Comparison of ENCODE assay signal across 24 cellular contexts in the genomic region with DNA sequence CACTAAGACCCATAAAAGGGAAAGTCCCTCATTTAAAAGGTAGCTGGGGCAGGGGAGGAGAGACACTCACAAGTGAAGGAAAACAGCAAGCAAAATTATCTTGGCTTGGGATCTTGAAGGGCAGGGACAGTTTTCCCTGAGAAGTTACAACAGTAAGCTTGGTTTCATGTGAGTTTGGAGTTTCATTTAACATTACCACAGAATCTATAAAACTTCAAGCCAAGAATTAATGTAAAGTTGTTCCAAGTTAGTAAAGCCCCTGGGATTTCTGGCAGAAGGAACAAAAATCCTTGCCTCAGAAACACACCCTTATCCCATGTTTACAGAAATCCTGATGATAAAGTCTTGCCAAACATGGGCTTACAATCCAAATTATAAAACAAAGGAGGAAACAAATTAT. TPM values are rescaled to one million over a fixed set of nuclear protein-coding genes. Genes with fewer than 3 reads are reported as not detected.
DNase-seq lines count a peak whose midpoint lies in the region; ATAC-seq and TF ChIP-seq lines count a peak whose summit lies in the region.
"Had no signal": no experiment of that assay in that cellular context is flagged by ENCODE, and none has a peak within 500 bp of the region (broad histone marks: within the 10 kb centered on the region; RNA-seq: fewer than 3 reads in every experiment).

No MANE protein-coding gene starts in this region.

- H3K36me3 ChIP-seq in mucosa of descending colon (ENCODE audit: low read depth): no peaks in the 10 kb centered on the region
- H3K36me3 ChIP-seq: HAP-1 had no signal

- peak; percentile 22 for DNase-seq in LoVo (ENCODE audit: low spot score)
- DNase-seq in fibroblast of gingiva (ENCODE audit: low read depth): peak; percentile 60
- DNase-seq in mucosa of descending colon: no peak
- DNase-seq in UCSD-AML1 (lab: John Stamatoyannopoulos, UW; ENCODE audit: unreplicated experiment): no peak
- DNase-seq in occipital lobe (lab: John Stamatoyannopoulos, UW): no peak
- DNase-seq: C1 segment of cervical spinal cord; CD4-positive, alpha-beta memory T cell; COR-L47; GOT3; HFFc6; KBM-7; MM.1S; NCI-H1417; NCI-H1694; NCI-H2029 treated with DMSO at 0.1 percent for 48 hours; NCI-H446 treated with DMSO at 0.1 percent for 48 hours; NCI-H526 treated with DMSO at 0.1 percent for 48 hours; SIG-M5 had no signal

- peaks cover 7% of the 10 kb centered on the region for H3K9me3 ChIP-seq in mucosa of descending colon

- TF ChIP-seq CTCF in 22Rv1 (IDR thresholded peaks at IDR 0.05): no peak
- no peak for TF ChIP-seq CTCF in mucosa of descending colon (IDR thresholded peaks at IDR 0.05)

- peak overlapping the region; percentile 11 for H3K27ac ChIP-seq in 22Rv1
- H3K27ac ChIP-seq: RWPE1, SK-N-MC had no signal

- intact Hi-C loops in mucosa of descending colon (cut with DNase I, micrococcal nuclease): no loop called here

- H3K4me1 ChIP-seq in mucosa of descending colon (ENCODE audit: low read depth): no peaks in the 10 kb centered on the region

- H3K4me3 ChIP-seq in mucosa of descending colon: no peak overlapping the region
- H3K4me3 ChIP-seq: HAP-1, SK-N-MC had no signal

- ATAC-seq in mucosa of descending colon (peak; percentile 74), GM21717 (IDR thresholded peaks at IDR 0.05; ENCODE audit: unreplicated experiment) (no peak)
- ATAC-seq: Panc1 had no signal

RNA-seq across cellular contexts. Expression of a gene that starts 19.3 kb away (rescaled TPM):
- 1 to 10 TPM; 2.8 to 7.2 (median 2.9) TPM for total RNA-seq in mucosa of descending colon
- 9.5 TPM for total RNA-seq in occipital lobe

Comparison
In these comparisons a context has a peak if more than half of its experiments do, and no peak if none do; other contexts are left out.
1. DNase-seq: peak in LoVo (single experiment) and fibroblast of gingiva (single experiment); none in mucosa of descending colon (0 of 3), UCSD-AML1 (single experiment) and occipital lobe (single experiment).